ENCODE assay signal across 17 cellular contexts in the genomic region with DNA sequence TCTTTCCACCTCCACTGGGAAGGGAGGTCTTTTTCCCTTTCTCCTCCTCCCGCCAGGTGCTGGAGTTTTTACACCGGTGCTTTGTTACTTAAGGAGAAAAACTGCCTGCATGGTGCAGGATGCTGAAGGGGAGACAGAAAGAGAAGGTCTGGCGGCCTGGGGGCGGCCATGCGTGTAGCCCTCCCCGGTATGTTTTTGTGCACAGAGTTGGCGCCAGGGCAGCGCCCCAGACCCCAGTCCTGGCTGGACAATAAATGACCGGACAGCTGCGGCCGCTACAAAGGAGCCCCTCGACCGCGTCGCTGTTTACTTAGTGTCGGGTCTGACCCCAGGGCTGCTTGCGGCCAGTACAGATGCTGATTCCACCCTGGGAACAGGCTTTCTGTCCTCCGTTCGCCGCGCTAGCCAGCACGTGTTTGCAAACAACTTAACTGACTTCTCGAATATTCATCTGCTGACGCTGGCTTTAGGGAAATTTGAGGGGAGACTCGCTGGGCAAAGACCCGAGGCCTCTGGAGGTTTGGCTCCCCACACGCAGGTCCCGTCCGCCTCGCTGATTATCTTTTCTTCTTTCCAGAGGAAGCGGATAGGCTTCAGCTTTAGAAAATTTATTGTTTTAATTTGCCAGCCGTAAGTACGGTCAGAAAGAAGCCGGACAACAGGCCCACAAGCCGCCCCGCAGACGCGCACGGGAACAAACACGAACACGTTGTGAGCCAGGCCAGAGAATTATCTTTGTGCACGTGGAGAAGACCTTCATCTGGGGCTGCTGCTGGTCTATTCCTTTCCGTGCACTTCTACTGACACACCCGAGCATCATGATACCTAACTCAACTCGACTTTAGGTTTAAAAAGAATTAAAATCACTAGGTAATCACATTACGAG. TPM values are rescaled to one million over a fixed set of nuclear protein-coding genes. Genes with fewer than 3 reads are reported as not detected.
DNase-seq lines count a peak whose midpoint lies in the region; TF ChIP-seq lines count a peak whose summit lies in the region.
"Had no signal": no experiment of that assay in that cellular context is flagged by ENCODE, and none has a peak within 500 bp of the region (broad histone marks: within the 10 kb centered on the region; RNA-seq: fewer than 3 reads in every experiment).

No MANE protein-coding gene starts in this region.

- no peaks in the 10 kb centered on the region for H3F3A ChIP-seq in smooth muscle cell (ENCODE audit: low read depth)

- no peaks in the 10 kb centered on the region for H4K20me1 ChIP-seq in smooth muscle cell (ENCODE audit: low read depth)
- H4K20me1 ChIP-seq: BLaER1 had no signal

- intact Hi-C loops in dorsolateral prefrontal cortex (cut with DNase I): no loop called here

- no peaks in the 10 kb centered on the region for H3K36me3 ChIP-seq in smooth muscle cell (ENCODE audit: low read depth)
- H3K36me3 ChIP-seq: BLaER1 had no signal

- H3K4me2 ChIP-seq in smooth muscle cell: peak overlapping the region; percentile 38
- H3K4me2 ChIP-seq: BLaER1 had no signal

- POLR2A ChIA-PET in activated CD4-positive, alpha-beta T cell treated with anti-CD3 and anti-CD28 coated beads, Interleukin-2, amount 10 ng/mL, durations not matched to agents 7 days and 5 days (lab: Charles Lee): no interaction called here

- H3K27me3 ChIP-seq in smooth muscle cell (ENCODE audit: low read depth) (peaks cover 100% of the 10 kb centered on the region), dorsolateral prefrontal cortex (peaks cover 0 to 100% (median 84%) of the 10 kb centered on the region in 45 donors)

- no peak for DNase-seq in activated CD4-positive, alpha-beta T cell treated with anti-CD3 and anti-CD28 coated beads, Interleukin-2, amount 10 ng/mL, durations not matched to agents 7 days and 5 days
- DNase-seq in activated CD4-positive, alpha-beta T cell treated with anti-CD3 and anti-CD28 coated beads for 48 hours: no peak
- DNase-seq in ecto neural progenitor cell (ENCODE audit: low spot score) (peak; percentile 74), left kidney (ENCODE audit: low read depth, low spot score) (peak; percentile 52), smooth muscle cell (lab: John Stamatoyannopoulos, UW; ENCODE audit: unreplicated experiment) (no peak), dorsolateral prefrontal cortex (no peak), NCI-H2196 treated with DMSO at 0.1 percent for 48 hours (lab: John Stamatoyannopoulos, UW; ENCODE audit: unreplicated experiment) (no peak)
- DNase-seq in activated T-cell treated with anti-CD3 and anti-CD28 coated beads, Interleukin-2, amount 50 U/mL, for 24 hours: no peak
- DNase-seq: 8988T, DMS 273 treated with DMSO at 0.1 percent for 48 hours, IMR-90, Kasumi-1, NCI-H1417 treated with DMSO at 0.1 percent for 48 hours, NCI-H2081, NCI-H524 treated with DMSO at 0.1 percent for 48 hours had no signal

- H3K27ac ChIP-seq in smooth muscle cell (ENCODE audit: low read depth): no peak overlapping the region
- H3K27ac ChIP-seq in dorsolateral prefrontal cortex: peak overlapping the region in 9 of 59 donors; percentile 2 to 78 (median 14)
- H3K27ac ChIP-seq: BLaER1 had no signal

- H3K36me3 Mint-ChIP-seq in activated CD4-positive, alpha-beta T cell treated with anti-CD3 and anti-CD28 coated beads, Interleukin-2, amount 10 ng/mL, durations not matched to agents 7 days and 5 days (ENCODE audit: low read depth): peaks cover 2% of the 10 kb centered on the region
- H3K36me3 Mint-ChIP-seq in activated T-cell treated with anti-CD3 and anti-CD28 coated beads, Interleukin-2, amount 50 U/mL, for 24 hours (ENCODE audit: low read depth): no peaks in the 10 kb centered on the region

- no peaks in the 10 kb centered on the region for H3K9me3 Mint-ChIP-seq in activated CD4-positive, alpha-beta T cell treated with anti-CD3 and anti-CD28 coated beads, Interleukin-2, amount 10 ng/mL, durations not matched to agents 7 days and 5 days
- peaks cover 6% of the 10 kb centered on the region for H3K9me3 Mint-ChIP-seq in activated T-cell treated with anti-CD3 and anti-CD28 coated beads, Interleukin-2, amount 50 U/mL, for 24 hours

- H3K79me2 ChIP-seq in smooth muscle cell (ENCODE audit: low read depth): no peaks in the 10 kb centered on the region

- TF ChIP-seq CTCF in smooth muscle cell (IDR thresholded peaks at IDR 0.05; ENCODE audit: borderline replicate concordance, insufficient read depth, poor library complexity, severe bottlenecking) (no peak), dorsolateral prefrontal cortex (IDR thresholded peaks at IDR 0.05 in 54 of 56, conservative IDR thresholded peaks at IDR 0.05 in 2 of 56; ENCODE audit: low read depth in 1 of 56, partially characterized antibody in 56 of 56) (no peak)

- no peaks in the 10 kb centered on the region for H3K4me1 Mint-ChIP-seq in activated CD4-positive, alpha-beta T cell treated with anti-CD3 and anti-CD28 coated beads, Interleukin-2, amount 10 ng/mL, durations not matched to agents 7 days and 5 days
- peaks cover 2% of the 10 kb centered on the region for H3K4me1 Mint-ChIP-seq in activated T-cell treated with anti-CD3 and anti-CD28 coated beads, Interleukin-2, amount 50 U/mL, for 24 hours (ENCODE audit: low read depth)

- H2AFZ ChIP-seq in smooth muscle cell (ENCODE audit: low read depth): no peak overlapping the region

- WGBS in smooth muscle cell (ENCODE audit: low lambda C conversion rate): 7% methylated on average over 46 of the region's 46 CpGs

- no peak overlapping the region for H3K4me3 ChIP-seq in smooth muscle cell
- no peak overlapping the region for H3K4me3 ChIP-seq in dorsolateral prefrontal cortex
- H3K4me3 ChIP-seq: BLaER1 had no signal

- H3K27ac Mint-ChIP-seq in activated CD4-positive, alpha-beta T cell treated with anti-CD3 and anti-CD28 coated beads, Interleukin-2, amount 10 ng/mL, durations not matched to agents 7 days and 5 days: peak overlapping the region; percentile 22
- no peak overlapping the region for H3K27ac Mint-ChIP-seq in activated T-cell treated with anti-CD3 and anti-CD28 coated beads, Interleukin-2, amount 50 U/mL, for 24 hours

- H3K4me3 Mint-ChIP-seq in activated CD4-positive, alpha-beta T cell treated with anti-CD3 and anti-CD28 coated beads, Interleukin-2, amount 10 ng/mL, durations not matched to agents 7 days and 5 days: no peak overlapping the region
- no peak overlapping the region for H3K4me3 Mint-ChIP-seq in activated T-cell treated with anti-CD3 and anti-CD28 coated beads, Interleukin-2, amount 50 U/mL, for 24 hours

- H3K27me3 Mint-ChIP-seq in activated CD4-positive, alpha-beta T cell treated with anti-CD3 and anti-CD28 coated beads, Interleukin-2, amount 10 ng/mL, durations not matched to agents 7 days and 5 days: peaks cover 63% of the 10 kb centered on the region
- H3K27me3 Mint-ChIP-seq in activated T-cell treated with anti-CD3 and anti-CD28 coated beads, Interleukin-2, amount 50 U/mL, for 24 hours: peaks cover 75% of the 10 kb centered on the region

- no peak overlapping the region for H3K9ac ChIP-seq in smooth muscle cell (ENCODE audit: low read depth)
- H3K9ac ChIP-seq: BLaER1 had no signal

- H3K4me1 ChIP-seq in smooth muscle cell (ENCODE audit: low read depth): peaks cover 24% of the 10 kb centered on the region

- CTCF ChIA-PET in activated CD4-positive, alpha-beta T cell treated with anti-CD3 and anti-CD28 coated beads, Interleukin-2, amount 10 ng/mL, durations not matched to agents 7 days and 5 days (lab: Charles Lee): no interaction called here

- H3K9me3 ChIP-seq in smooth muscle cell (replicated peaks; ENCODE audit: low read depth): no peaks in the 10 kb centered on the region

RNA-seq across cellular contexts. Expression of gene ZIC4, which starts 46.9 kb away (rescaled TPM):
- total RNA-seq in activated CD4-positive, alpha-beta T cell treated with anti-CD3 and anti-CD28 coated beads, Interleukin-2, amount 10 ng/mL, durations not matched to agents 7 days and 5 days: not detected
- not detected in 2 replicates for total RNA-seq in smooth muscle cell
- polyA plus RNA-seq in smooth muscle cell: not detected in 2 replicates
- total RNA-seq in dorsolateral prefrontal cortex: 10 to 100 TPM in 8 of 120 experiments, 1 to 10 TPM in 112; 1.5 to 13.5 (median 4.8) TPM
- total RNA-seq: IMR-90, OCI-LY7 had no signal
- polyA plus RNA-seq: IMR-90 had no signal

RNA-seq across cellular contexts. Expression of gene ZIC1, which starts 49.7 kb away (rescaled TPM):
- total RNA-seq in activated CD4-positive, alpha-beta T cell treated with anti-CD3 and anti-CD28 coated beads, Interleukin-2, amount 10 ng/mL, durations not matched to agents 7 days and 5 days: not detected
- not detected in 2 replicates for total RNA-seq in smooth muscle cell
- not detected in 2 replicates for polyA plus RNA-seq in smooth muscle cell
- total RNA-seq in dorsolateral prefrontal cortex: 100 to 1,000 TPM in 1 of 120 experiments, 10 to 100 TPM in 119; 17.4 to 211 (median 34.4) TPM
- total RNA-seq: IMR-90, OCI-LY7 had no signal
- polyA plus RNA-seq: IMR-90 had no signal

Comparison
In these comparisons a context has a peak if more than half of its experiments do, and no peak if none do; other contexts are left out.
1. DNase-seq: peak in ecto neural progenitor cell (single experiment) and left kidney (single experiment); none in activated CD4-positive, alpha-beta T cell treated with anti-CD3 and anti-CD28 coated beads, Interleukin-2, amount 10 ng/mL, durations not matched to agents 7 days and 5 days (single experiment), activated CD4-positive, alpha-beta T cell treated with anti-CD3 and anti-CD28 coated beads for 48 hours (single experiment), smooth muscle cell (single experiment), dorsolateral prefrontal cortex (0 of 10), NCI-H2196 treated with DMSO at 0.1 percent for 48 hours (single experiment) and activated T-cell treated with anti-CD3 and anti-CD28 coated beads, Interleukin-2, amount 50 U/mL, for 24 hours (single experiment).
2. RNA of gene ZIC1, which starts 49.7 kb away (total RNA-seq): 17.4 to 211 TPM in dorsolateral prefrontal cortex; not detected in activated CD4-positive, alpha-beta T cell treated with anti-CD3 and anti-CD28 coated beads, Interleukin-2, amount 10 ng/mL, durations not matched to agents 7 days and 5 days and not detected in smooth muscle cell; every median in the first group is over 10 times any median in the second.